In genomic region chr5:14659821-14660607, GRCh38 we compare ENCODE assay signal across 1 cellular context.
TF ChIP-seq lines count a peak whose summit lies in the region.

No MANE protein-coding gene starts in this region.

TF ChIP-seq in GM12878, 131 proteins besides CTCF, POLR2A, EP300 and RAD21:
- TF ChIP-seq PBX3 (IDR thresholded peaks at IDR 0.05; ENCODE audit: insufficient replicate concordance, low read depth, low read length) (peak; percentile 31), PKNOX1 (IDR thresholded peaks at IDR 0.05) (peak; percentile 32; the same call in 1 of the 2 replicates), RB1 (IDR thresholded peaks at IDR 0.05; ENCODE audit: borderline replicate concordance) (no peak)
